In genomic region chr16:88467433-88468051, GRCh38 we compare ENCODE assay signal across 1 cellular context.
A peak's percentile ranks its signal among the peaks of the same experiment; 100 is the strongest.
TF ChIP-seq lines count a peak whose summit lies in the region.

No MANE protein-coding gene starts in this region.

TF ChIP-seq in K562, 482 proteins besides CTCF, POLR2A, EP300 and RAD21 (continued from another document):
- TF ChIP-seq ZNF407 (IDR thresholded peaks at IDR 0.05; ENCODE audit: low read depth) (no peak), ZNF830 (CRISPR knock-in tag; IDR thresholded peaks at IDR 0.05) (no peak), CREM (IDR thresholded peaks at IDR 0.05; ENCODE audit: low read depth) (0 out of 2 replicates have a peak, but pooled peaks have one; percentile 13), NRF1 (conservative IDR thresholded peaks at IDR 0.05 in 1 of 2, IDR thresholded peaks at IDR 0.05 in 1 of 2) (peak; percentile 79 to 83), RB1 (IDR thresholded peaks at IDR 0.05; ENCODE audit: low read depth) (no peak), SLC30A9 (CRISPR knock-in tag; IDR thresholded peaks at IDR 0.05) (no peak), FOXM1 (IDR thresholded peaks at IDR 0.05; ENCODE audit: low read depth) (no peak), FOXM1 (CRISPR knock-in tag; IDR thresholded peaks at IDR 0.05; ENCODE audit: low read depth) (no peak), SAP30 (IDR thresholded peaks at IDR 0.05; ENCODE audit: borderline replicate concordance, insufficient read depth, low read depth, low read length, poor library complexity, severe bottlenecking) (no peak), ZNF695 (CRISPR knock-in tag; IDR thresholded peaks at IDR 0.05) (no peak), POLR2G (IDR thresholded peaks at IDR 0.05; ENCODE audit: low read depth, low read length) (no peak; the same call in 1 of the 2 replicates), TCF7L2 (IDR thresholded peaks at IDR 0.05; ENCODE audit: low read depth, low read length) (no peak)
TF ChIP-seq in K562: peak in this region for 18.
